8 cellular contexts compared by ENCODE assay signal in the genomic region with DNA sequence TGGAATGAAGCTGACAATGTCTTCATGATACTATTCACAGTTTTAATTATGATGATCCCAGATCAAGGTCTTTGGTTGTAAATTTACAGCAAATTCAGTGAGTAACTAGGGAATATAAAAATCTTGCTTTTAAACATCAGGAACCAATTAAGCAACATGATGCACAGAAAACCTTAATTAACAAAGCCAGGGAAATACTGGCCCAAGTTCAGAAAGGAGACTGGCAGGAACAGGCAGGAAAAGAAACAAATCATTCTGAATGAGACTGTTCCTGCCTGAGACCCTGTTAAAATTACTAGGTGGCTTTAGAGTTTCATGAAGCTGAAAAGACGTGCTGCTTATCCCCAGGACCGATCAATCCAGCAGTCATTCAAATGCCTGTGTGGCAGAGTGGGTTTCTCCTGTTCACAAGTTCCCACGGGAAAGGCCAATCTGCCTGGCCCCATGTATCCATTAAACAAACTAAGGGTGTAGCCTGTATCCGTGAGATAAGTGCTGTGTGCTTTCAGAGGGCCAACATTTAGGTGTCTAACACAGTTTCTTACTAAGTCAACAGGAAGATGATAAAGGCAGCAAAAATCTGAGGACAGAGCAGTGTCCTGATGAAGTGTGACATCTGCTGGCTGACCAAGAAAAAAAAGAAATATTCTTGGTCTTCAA. TPM values are rescaled to one million over a fixed set of nuclear protein-coding genes. Genes with fewer than 3 reads are reported as not detected.
DNase-seq lines count a peak whose midpoint lies in the region; ATAC-seq lines count a peak whose summit lies in the region.

No MANE protein-coding gene starts in this region.

- DNase-seq in NCI-H1105 treated with DMSO at 0.1 percent for 48 hours (lab: John Stamatoyannopoulos, UW) = peak; percentile 25
- no peak for DNase-seq in NCI-H1105 (lab: John Stamatoyannopoulos, UW)
- peak; percentile 20 for DNase-seq in NCI-H69 (lab: John Stamatoyannopoulos, UW)
- peak; percentile 66 for DNase-seq in dedifferentiated amniotic fluid mesenchymal stem cell (ENCODE audit: extremely low spot score)
- DNase-seq in lung microvascular endothelial cell (ENCODE audit: low read depth in 2 of 2) = peak; percentile 99
- no peak for DNase-seq in NCI-H2107 treated with DMSO at 0.1 percent for 48 hours (lab: John Stamatoyannopoulos, UW; ENCODE audit: unreplicated experiment)

- ATAC-seq in GM19397 (IDR thresholded peaks at IDR 0.05; ENCODE audit: unreplicated experiment) (no peak), HG03432 (IDR thresholded peaks at IDR 0.05; ENCODE audit: unreplicated experiment) (no peak)

RNA-seq across cellular contexts. Expression of a gene that starts 34.4 kb away (rescaled TPM):
- total RNA-seq in lung microvascular endothelial cell = 13.9 and 23.0 TPM in 2 replicates

RNA-seq across cellular contexts. Expression of a gene that starts 44.3 kb away (rescaled TPM):
- 9.2 and 9.3 TPM in 2 replicates for total RNA-seq in lung microvascular endothelial cell

Comparison
In these comparisons a context has a peak if more than half of its experiments do, and no peak if none do; other contexts are left out.
1. DNase-seq: peak in NCI-H1105 treated with DMSO at 0.1 percent for 48 hours (single experiment), NCI-H69 (single experiment), dedifferentiated amniotic fluid mesenchymal stem cell (single experiment) and lung microvascular endothelial cell (2 of 2); none in NCI-H1105 (single experiment) and NCI-H2107 treated with DMSO at 0.1 percent for 48 hours (single experiment).